ENCODE assay signal across 8 cellular contexts in genomic region chr2:111702119-111702808, GRCh38.
DNase-seq lines count a peak whose midpoint lies in the region; TF ChIP-seq lines count a peak whose summit lies in the region.

No MANE protein-coding gene starts in this region.

- POLR2A ChIA-PET in activated CD4-positive, alpha-beta T cell treated with anti-CD3 and anti-CD28 coated beads, Interleukin-2, amount 10 ng/mL, durations not matched to agents 7 days and 5 days (lab: Charles Lee), result no interaction called here

- no peak overlapping the region for H3K27ac ChIP-seq in endodermal cell (ENCODE audit: low read depth, low read length)
- H3K27ac ChIP-seq in mesodermal cell (ENCODE audit: low read depth, low read length, severe bottlenecking), result peak overlapping the region; percentile 79
- peak overlapping the region in 1 of 4 donors; percentile 4 for H3K27ac ChIP-seq in tibial nerve

- no peaks in the 10 kb centered on the region for H3K9me3 Mint-ChIP-seq in activated CD4-positive, alpha-beta T cell treated with anti-CD3 and anti-CD28 coated beads, Interleukin-2, amount 10 ng/mL, durations not matched to agents 7 days and 5 days
- no peaks in the 10 kb centered on the region for H3K9me3 Mint-ChIP-seq in endodermal cell

- H3K27me3 ChIP-seq in endodermal cell (ENCODE audit: control insufficient read depth, insufficient read depth, low read length, poor library complexity, severe bottlenecking) (no peaks in the 10 kb centered on the region), tibial nerve (no peaks in the 10 kb centered on the region)

- CTCF ChIA-PET in activated CD4-positive, alpha-beta T cell treated with anti-CD3 and anti-CD28 coated beads, Interleukin-2, amount 10 ng/mL, durations not matched to agents 7 days and 5 days (lab: Charles Lee), result interaction anchor here (0.6 to 7.2 kb wide), 5 partner anchors 13 to 197 kb away, joined by 3 to 38 read pairs (median 4); no protein-coding TSS in a partner anchor

- no peak for TF ChIP-seq POLR2A in tibial nerve (IDR thresholded peaks at IDR 0.05)

- H3K4me3 ChIP-seq in GM12864 (ENCODE audit: low read depth, low read length), result no peak overlapping the region
- no peak overlapping the region for H3K4me3 ChIP-seq in endodermal cell (ENCODE audit: low read length)
- no peak overlapping the region for H3K4me3 ChIP-seq in mesodermal cell (ENCODE audit: extremely low read depth, insufficient read depth, low read length, poor library complexity, severe bottlenecking)
- H3K4me3 ChIP-seq in tibial nerve, result no peak overlapping the region

- TF ChIP-seq CTCF in GM12864 (IDR thresholded peaks at IDR 0.05; ENCODE audit: low read depth, low read length, missing control alignments) (peak; percentile 70), endodermal cell (conservative IDR thresholded peaks at IDR 0.05) (peak; percentile 88), tibial nerve (IDR thresholded peaks at IDR 0.05) (peak; percentile 47 to 69 (median 60))

- H3K4me1 ChIP-seq in endodermal cell (ENCODE audit: control insufficient read depth, insufficient read depth, low read length) (peaks cover 3% of the 10 kb centered on the region), mesodermal cell (ENCODE audit: control insufficient read depth, insufficient read depth, low read length, poor library complexity, severe bottlenecking) (peaks cover 31% of the 10 kb centered on the region), tibial nerve (peaks cover 0 to 44% (median 8%) of the 10 kb centered on the region in 4 donors)

- H3K9ac ChIP-seq in endodermal cell (ENCODE audit: extremely low read depth, low read length, poor library complexity, severe bottlenecking), result no peak overlapping the region

- DNase-seq in 8988T (peak; percentile 65), GM12864 (ENCODE audit: low read depth) (no peak), NCI-H2196 (lab: John Stamatoyannopoulos, UW; ENCODE audit: unreplicated experiment) (peak; percentile 72), endodermal cell (peak; percentile 92), tibial nerve (ENCODE audit: low spot score in 2 of 2) (no peak), NCI-H446 treated with DMSO at 0.1 percent for 48 hours (lab: John Stamatoyannopoulos, UW) (no peak)
- DNase-seq in activated CD4-positive, alpha-beta T cell treated with anti-CD3 and anti-CD28 coated beads, Interleukin-2, amount 10 ng/mL, durations not matched to agents 7 days and 5 days, result peak; percentile 58

- no peaks in the 10 kb centered on the region for H3K9me3 ChIP-seq in endodermal cell (ENCODE audit: control insufficient read depth, low read length)
- no peaks in the 10 kb centered on the region for H3K9me3 ChIP-seq in mesodermal cell (ENCODE audit: control insufficient read depth, low read length)
- H3K9me3 ChIP-seq in tibial nerve, result no peaks in the 10 kb centered on the region

- H3K36me3 Mint-ChIP-seq in activated CD4-positive, alpha-beta T cell treated with anti-CD3 and anti-CD28 coated beads, Interleukin-2, amount 10 ng/mL, durations not matched to agents 7 days and 5 days (ENCODE audit: low read depth), result no peaks in the 10 kb centered on the region
- no peaks in the 10 kb centered on the region for H3K36me3 Mint-ChIP-seq in endodermal cell (ENCODE audit: low read depth)

- no peak for TF ChIP-seq EP300 in tibial nerve (IDR thresholded peaks at IDR 0.05)

- no peak overlapping the region for H3K4me3 Mint-ChIP-seq in activated CD4-positive, alpha-beta T cell treated with anti-CD3 and anti-CD28 coated beads, Interleukin-2, amount 10 ng/mL, durations not matched to agents 7 days and 5 days
- H3K4me3 Mint-ChIP-seq in endodermal cell, result no peak overlapping the region

- 70 to 84% methylated on average over 5 to 14 of the region's 14 CpGs for WGBS in endodermal cell (ENCODE audit: insufficient coverage in 1 of 2, insufficient read length in 1 of 2), 2 experiments
- 65 to 76% methylated on average over 11 to 12 of the region's 14 CpGs for WGBS in mesodermal cell (ENCODE audit: insufficient coverage in 2 of 2), 2 experiments
- 31 to 37% methylated on average over 14 of the region's 14 CpGs for WGBS in tibial nerve, 2 donors

- H3K27me3 Mint-ChIP-seq in activated CD4-positive, alpha-beta T cell treated with anti-CD3 and anti-CD28 coated beads, Interleukin-2, amount 10 ng/mL, durations not matched to agents 7 days and 5 days, result peaks cover under 1% of the 10 kb centered on the region
- no peaks in the 10 kb centered on the region for H3K27me3 Mint-ChIP-seq in endodermal cell (ENCODE audit: insufficient read depth)

- H3K27ac Mint-ChIP-seq in activated CD4-positive, alpha-beta T cell treated with anti-CD3 and anti-CD28 coated beads, Interleukin-2, amount 10 ng/mL, durations not matched to agents 7 days and 5 days, result no peak overlapping the region
- peak overlapping the region; percentile 78 for H3K27ac Mint-ChIP-seq in endodermal cell

- H3K36me3 ChIP-seq in endodermal cell (ENCODE audit: control insufficient read depth, insufficient read depth, low read length) (no peaks in the 10 kb centered on the region), mesodermal cell (ENCODE audit: control insufficient read depth, insufficient read depth, low read length) (no peaks in the 10 kb centered on the region), tibial nerve (no peaks in the 10 kb centered on the region)

- peaks cover 69% of the 10 kb centered on the region for H3K4me1 Mint-ChIP-seq in activated CD4-positive, alpha-beta T cell treated with anti-CD3 and anti-CD28 coated beads, Interleukin-2, amount 10 ng/mL, durations not matched to agents 7 days and 5 days
- peaks cover 17% of the 10 kb centered on the region for H3K4me1 Mint-ChIP-seq in endodermal cell

Comparison
In these comparisons a context has a peak if more than half of its experiments do, and no peak if none do; other contexts are left out.
1. DNase-seq: peak in 8988T (single experiment), NCI-H2196 (single experiment), activated CD4-positive, alpha-beta T cell treated with anti-CD3 and anti-CD28 coated beads, Interleukin-2, amount 10 ng/mL, durations not matched to agents 7 days and 5 days (single experiment) and endodermal cell (single experiment); none in GM12864 (single experiment), tibial nerve (0 of 2) and NCI-H446 treated with DMSO at 0.1 percent for 48 hours (single experiment).
2. Peak in every context shown above with its lines, with median percentiles within 50 percentile points of each other: CTCF ChIP-seq.